In genomic region chr17:48527742-48528028, GRCh38 we compare ENCODE assay signal across 27 cellular contexts. TPM values are rescaled to one million over a fixed set of nuclear protein-coding genes. Genes with fewer than 3 reads are reported as not detected.
DNase-seq lines count a peak whose midpoint lies in the region; ATAC-seq and TF ChIP-seq lines count a peak whose summit lies in the region.
"Had no signal": no experiment of that assay in that cellular context is flagged by ENCODE, and none has a peak within 500 bp of the region (broad histone marks: within the 10 kb centered on the region; RNA-seq: fewer than 3 reads in every experiment).

No MANE protein-coding gene starts in this region.

- H3K9me3 ChIP-seq in hepatocyte (ENCODE audit: low read depth): no peaks in the 10 kb centered on the region
- no peaks in the 10 kb centered on the region for H3K9me3 ChIP-seq in naive thymus-derived CD4-positive, alpha-beta T cell (ENCODE audit: control insufficient read depth in 2 of 3, low read length in 3 of 3)
- H3K9me3 ChIP-seq: Caco-2, upper lobe of right lung had no signal

- no peaks in the 10 kb centered on the region for H3K36me3 Mint-ChIP-seq in activated naive CD8-positive, alpha-beta T cell
- no peaks in the 10 kb centered on the region for H3K36me3 Mint-ChIP-seq in activated naive CD8-positive, alpha-beta T cell treated with anti-CD3 and anti-CD28 coated beads for 36 hours
- peaks cover 0 to 8% (median 0%) of the 10 kb centered on the region in 5 donors for H3K36me3 Mint-ChIP-seq in naive thymus-derived CD4-positive, alpha-beta T cell
- no peaks in the 10 kb centered on the region for H3K36me3 Mint-ChIP-seq in type B pancreatic cell

- peak overlapping the region; percentile 70 for H3K4me3 Mint-ChIP-seq in activated naive CD8-positive, alpha-beta T cell
- no peak overlapping the region for H3K4me3 Mint-ChIP-seq in activated naive CD8-positive, alpha-beta T cell treated with anti-CD3 and anti-CD28 coated beads for 36 hours
- H3K4me3 Mint-ChIP-seq in naive thymus-derived CD4-positive, alpha-beta T cell: peak overlapping the region in 6 of 10 donors; percentile 17 to 70 (median 44)
- peak overlapping the region; percentile 75 for H3K4me3 Mint-ChIP-seq in type B pancreatic cell
- H3K4me3 Mint-ChIP-seq: activated CD4-positive, alpha-beta T cell treated with anti-CD3 and anti-CD28 coated beads, Interleukin-2, amount 10 ng/mL, durations not matched to agents 24 days and 14 days; activated naive CD8-positive, alpha-beta T cell treated with anti-CD3 and anti-CD28 coated beads, Interleukin-2, amount 10 ng/mL, durations not matched to agents 7 days and 5 days; T-helper 2 cell treated with Interferon-gamma antibody and Interleukin-4, amounts not matched to agents 5 μg/mL and 100 μg/mL, for 36 hours had no signal

- no peaks in the 10 kb centered on the region for H3K9me3 Mint-ChIP-seq in activated naive CD8-positive, alpha-beta T cell (ENCODE audit: low read depth)
- no peaks in the 10 kb centered on the region for H3K9me3 Mint-ChIP-seq in activated naive CD8-positive, alpha-beta T cell treated with anti-CD3 and anti-CD28 coated beads for 36 hours
- no peaks in the 10 kb centered on the region for H3K9me3 Mint-ChIP-seq in naive thymus-derived CD4-positive, alpha-beta T cell
- H3K9me3 Mint-ChIP-seq in type B pancreatic cell: no peaks in the 10 kb centered on the region
- H3K9me3 Mint-ChIP-seq: activated CD4-positive, alpha-beta T cell treated with anti-CD3 and anti-CD28 coated beads, Interleukin-2, amount 10 ng/mL, durations not matched to agents 24 days and 14 days; activated naive CD8-positive, alpha-beta T cell treated with anti-CD3 and anti-CD28 coated beads, Interleukin-2, amount 10 ng/mL, durations not matched to agents 7 days and 5 days; T-helper 2 cell treated with Interferon-gamma antibody and Interleukin-4, amounts not matched to agents 5 μg/mL and 100 μg/mL, for 36 hours had no signal

- POLR2A ChIA-PET in naive thymus-derived CD4-positive, alpha-beta T cell (lab: Charles Lee): no interaction called here

- no peaks in the 10 kb centered on the region for H3K79me2 ChIP-seq in hepatocyte

- no peak overlapping the region for H3K27ac Mint-ChIP-seq in activated naive CD8-positive, alpha-beta T cell
- H3K27ac Mint-ChIP-seq in activated naive CD8-positive, alpha-beta T cell treated with anti-CD3 and anti-CD28 coated beads for 36 hours: no peak overlapping the region
- peak overlapping the region in 1 of 9 donors; percentile 80 for H3K27ac Mint-ChIP-seq in naive thymus-derived CD4-positive, alpha-beta T cell
- no peak overlapping the region for H3K27ac Mint-ChIP-seq in type B pancreatic cell
- H3K27ac Mint-ChIP-seq: activated CD4-positive, alpha-beta T cell treated with anti-CD3 and anti-CD28 coated beads, Interleukin-2, amount 10 ng/mL, durations not matched to agents 24 days and 14 days; activated naive CD8-positive, alpha-beta T cell treated with anti-CD3 and anti-CD28 coated beads, Interleukin-2, amount 10 ng/mL, durations not matched to agents 7 days and 5 days; T-helper 2 cell treated with Interferon-gamma antibody and Interleukin-4, amounts not matched to agents 5 μg/mL and 100 μg/mL, for 36 hours had no signal

- H3K4me1 ChIP-seq in hepatocyte (ENCODE audit: insufficient read depth): peaks cover 11% of the 10 kb centered on the region
- H3K4me1 ChIP-seq in naive thymus-derived CD4-positive, alpha-beta T cell (ENCODE audit: control insufficient read depth in 2 of 2, insufficient read depth in 2 of 2, low read length in 2 of 2): peaks cover 0 to 10% of the 10 kb centered on the region in 2 donors

- no peaks in the 10 kb centered on the region for H4K20me1 ChIP-seq in hepatocyte (ENCODE audit: insufficient read depth, poor library complexity, severe bottlenecking)

- H3K27me3 ChIP-seq in hepatocyte: peaks cover 78% of the 10 kb centered on the region
- peaks cover 0 to 12% of the 10 kb centered on the region in 2 donors for H3K27me3 ChIP-seq in naive thymus-derived CD4-positive, alpha-beta T cell (ENCODE audit: control insufficient read depth in 2 of 2, insufficient read depth in 2 of 2, low read length in 2 of 2)

- peak overlapping the region; percentile 64 for H3K4me2 ChIP-seq in hepatocyte

- H3K4me1 Mint-ChIP-seq in activated naive CD8-positive, alpha-beta T cell (ENCODE audit: low read depth): peaks cover 6% of the 10 kb centered on the region
- H3K4me1 Mint-ChIP-seq in activated naive CD8-positive, alpha-beta T cell treated with anti-CD3 and anti-CD28 coated beads for 36 hours: peaks cover 4% of the 10 kb centered on the region
- H3K4me1 Mint-ChIP-seq in naive thymus-derived CD4-positive, alpha-beta T cell: peaks cover 0 to 15% (median 11%) of the 10 kb centered on the region in 7 donors
- peaks cover 49% of the 10 kb centered on the region for H3K4me1 Mint-ChIP-seq in type B pancreatic cell (ENCODE audit: unreplicated experiment)
- H3K4me1 Mint-ChIP-seq: activated naive CD8-positive, alpha-beta T cell treated with anti-CD3 and anti-CD28 coated beads, Interleukin-2, amount 10 ng/mL, durations not matched to agents 7 days and 5 days had no signal

- H3K27ac ChIP-seq in hepatocyte: peak overlapping the region; percentile 40
- H3K27ac ChIP-seq in naive thymus-derived CD4-positive, alpha-beta T cell (ENCODE audit: low read depth, low read length): no peak overlapping the region
- H3K27ac ChIP-seq: upper lobe of right lung, VCaP had no signal

- no peak for DNase-seq in activated naive CD8-positive, alpha-beta T cell treated with anti-CD3 and anti-CD28 coated beads for 36 hours
- DNase-seq in hepatocyte (ENCODE audit: low spot score): no peak
- DNase-seq in naive thymus-derived CD4-positive, alpha-beta T cell: no peak
- DNase-seq in type B pancreatic cell (ENCODE audit: extremely low spot score, unreplicated experiment): no peak
- no peak for DNase-seq in activated gamma-delta T cell (lab: John Stamatoyannopoulos, UW)
- DNase-seq: activated CD4-positive, alpha-beta T cell treated with anti-CD3 and anti-CD28 coated beads, Interleukin-2, amount 10 ng/mL, durations not matched to agents 24 days and 14 days; activated naive CD8-positive, alpha-beta T cell treated with anti-CD3 and anti-CD28 coated beads, Interleukin-2, amount 10 ng/mL, durations not matched to agents 7 days and 5 days; activated T-cell treated with anti-CD3 and anti-CD28 coated beads, Interleukin-2, amount 50 U/mL, for 48 hours; Caco-2; midbrain; NCI-H1105 treated with DMSO at 0.1 percent for 48 hours; NCI-H2029 treated with DMSO at 0.1 percent for 48 hours; NCI-H2227 treated with DMSO at 0.1 percent for 48 hours; posterior cingulate gyrus; upper lobe of right lung had no signal

- intact Hi-C loops in naive thymus-derived CD4-positive, alpha-beta T cell (cut with micrococcal nuclease): no loop called here

- no peak for TF ChIP-seq CTCF in hepatocyte (IDR thresholded peaks at IDR 0.05; ENCODE audit: poor library complexity)
- TF ChIP-seq CTCF in type B pancreatic cell (conservative IDR thresholded peaks at IDR 0.05): no peak

- CTCF ChIA-PET in naive thymus-derived CD4-positive, alpha-beta T cell (lab: Charles Lee): no interaction called here

- no peak for ATAC-seq in naive thymus-derived CD4-positive, alpha-beta T cell
- ATAC-seq in HG03196 (IDR thresholded peaks at IDR 0.05; ENCODE audit: unreplicated experiment) (no peak), HG02798 (IDR thresholded peaks at IDR 0.05; ENCODE audit: poor library complexity, unreplicated experiment) (no peak)
- ATAC-seq: upper lobe of right lung had no signal

- peaks cover 21% of the 10 kb centered on the region for H3K27me3 Mint-ChIP-seq in activated naive CD8-positive, alpha-beta T cell
- peaks cover 49% of the 10 kb centered on the region for H3K27me3 Mint-ChIP-seq in activated naive CD8-positive, alpha-beta T cell treated with anti-CD3 and anti-CD28 coated beads for 36 hours
- peaks cover 29 to 66% (median 39%) of the 10 kb centered on the region in 5 donors for H3K27me3 Mint-ChIP-seq in naive thymus-derived CD4-positive, alpha-beta T cell
- H3K27me3 Mint-ChIP-seq in type B pancreatic cell: peaks cover 60% of the 10 kb centered on the region

- peak overlapping the region; percentile 35 for H2AFZ ChIP-seq in hepatocyte

- H3K36me3 ChIP-seq in hepatocyte (replicated peaks; ENCODE audit: insufficient read depth, low read depth): no peaks in the 10 kb centered on the region
- no peaks in the 10 kb centered on the region for H3K36me3 ChIP-seq in naive thymus-derived CD4-positive, alpha-beta T cell (ENCODE audit: control insufficient read depth in 2 of 3, insufficient read depth in 3 of 3, low read length in 3 of 3)
- H3K36me3 ChIP-seq: upper lobe of right lung had no signal

- H3K9me2 ChIP-seq in hepatocyte (replicated peaks; ENCODE audit: insufficient read depth): no peaks in the 10 kb centered on the region

- WGBS in hepatocyte (ENCODE audit: low lambda C conversion rate, missing lambda C conversion rate): 46% methylated on average over 13 of the region's 13 CpGs

- H3K4me3 ChIP-seq in hepatocyte: no peak overlapping the region
- no peak overlapping the region for H3K4me3 ChIP-seq in naive thymus-derived CD4-positive, alpha-beta T cell (ENCODE audit: low read length)
- H3K4me3 ChIP-seq: upper lobe of right lung had no signal

RNA-seq across cellular contexts. Expression of gene HOXB1, which starts 3.1 kb away (rescaled TPM):
- total RNA-seq in activated naive CD8-positive, alpha-beta T cell treated with anti-CD3 and anti-CD28 coated beads for 36 hours: not detected
- total RNA-seq in hepatocyte: not detected in 2 replicates
- not detected in 2 replicates for polyA plus RNA-seq in hepatocyte
- not detected for total RNA-seq in naive thymus-derived CD4-positive, alpha-beta T cell
- polyA plus RNA-seq in naive thymus-derived CD4-positive, alpha-beta T cell: not detected
- 0.29 and 0.79 TPM in 2 replicates for total RNA-seq in type B pancreatic cell (ENCODE audit: low replicate concordance)
- total RNA-seq: activated CD4-positive, alpha-beta T cell treated with anti-CD3 and anti-CD28 coated beads, Interleukin-2, amount 10 ng/mL, durations not matched to agents 24 days and 14 days; activated naive CD8-positive, alpha-beta T cell treated with anti-CD3 and anti-CD28 coated beads, Interleukin-2, amount 10 ng/mL, durations not matched to agents 7 days and 5 days; Caco-2; dermis microvascular lymphatic vessel endothelial cell; glomerular endothelial cell; left lobe of liver; M059J; RPMI7951; upper lobe of right lung had no signal
- polyA plus RNA-seq: BJ, neural cell had no signal

RNA-seq across cellular contexts. Expression of gene HOXB2, which starts 17.2 kb away (rescaled TPM):
- 1 to 10 TPM; 7.4 to 7.7 TPM for total RNA-seq in activated naive CD8-positive, alpha-beta T cell treated with anti-CD3 and anti-CD28 coated beads for 36 hours
- total RNA-seq in hepatocyte (5.6 and 6.7 TPM in 2 replicates), type B pancreatic cell (ENCODE audit: low replicate concordance) (35.6 and 36.5 TPM in 2 replicates)
- polyA plus RNA-seq in hepatocyte: 20.7 and 29.9 TPM in 2 replicates
- total RNA-seq in naive thymus-derived CD4-positive, alpha-beta T cell: 10 to 100 TPM in 4 of 5 experiments, 1 to 10 TPM in 1; 3.4 to 46.9 (median 34.2) TPM
- polyA plus RNA-seq in naive thymus-derived CD4-positive, alpha-beta T cell: 10 to 100 TPM in 1 of 2 donors, 1 to 10 TPM in 1; 9.7 to 23.1 TPM
- polyA plus RNA-seq: neural cell had no signal

RNA-seq across cellular contexts. Expression of gene HOXB4, which starts 50.5 kb away (rescaled TPM):
- total RNA-seq in activated naive CD8-positive, alpha-beta T cell treated with anti-CD3 and anti-CD28 coated beads for 36 hours: 1 to 10 TPM; 1.3 to 1.9 TPM
- total RNA-seq in hepatocyte (1.4 and 2.2 TPM in 2 replicates), type B pancreatic cell (ENCODE audit: low replicate concordance) (14.8 and 27.0 TPM in 2 replicates)
- polyA plus RNA-seq in hepatocyte: 1.8 and 2.0 TPM in 2 replicates
- total RNA-seq in naive thymus-derived CD4-positive, alpha-beta T cell: 1 to 10 TPM in 4 of 5 experiments, under 1 TPM in 1; 0.34 to 7.9 (median 2.4) TPM
- not detected for polyA plus RNA-seq in naive thymus-derived CD4-positive, alpha-beta T cell
- polyA plus RNA-seq: BJ, neural cell had no signal
